In the genomic region with DNA sequence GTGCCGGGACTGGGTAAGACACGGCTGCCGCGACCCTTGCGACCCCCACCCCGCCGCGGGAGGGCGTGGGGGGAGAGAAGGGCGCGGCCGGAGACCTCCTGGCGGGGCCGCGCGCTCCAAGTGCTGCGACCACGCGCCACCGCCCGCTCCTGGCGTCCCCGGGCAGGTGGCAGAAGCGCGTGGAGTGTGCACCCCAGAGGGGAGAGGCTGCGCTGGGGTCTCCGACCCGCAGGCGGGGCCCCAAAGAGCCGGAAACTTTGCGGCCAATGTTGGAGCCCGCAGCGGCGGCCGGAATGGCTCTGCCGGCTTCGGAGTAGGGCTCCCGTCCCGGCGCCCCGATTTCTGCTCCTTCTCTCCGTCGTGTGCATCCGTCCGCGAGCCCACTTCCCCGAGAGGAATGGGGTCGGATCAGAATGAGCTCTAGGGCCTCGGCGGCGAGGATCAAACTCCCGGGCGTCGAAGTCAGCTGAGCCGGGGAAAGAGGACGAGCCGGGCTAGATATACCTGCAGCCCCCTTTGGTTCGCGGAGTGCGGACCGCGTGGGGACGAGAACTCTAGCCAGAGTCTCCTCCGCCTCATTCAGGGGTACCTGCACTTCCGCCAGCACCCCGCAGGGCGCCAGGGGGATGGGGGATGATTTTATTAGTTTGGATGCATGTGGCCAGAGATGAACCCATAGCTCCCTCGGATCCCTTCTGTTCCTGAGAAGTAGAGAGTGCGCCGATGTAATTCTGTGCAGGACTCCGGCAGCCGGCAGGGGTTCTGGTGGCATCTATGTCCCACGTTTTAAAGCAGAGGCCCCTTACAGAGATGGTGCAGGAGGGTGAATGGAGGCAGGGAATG, we compare ENCODE assay signal across 8 cellular contexts. TPM values are rescaled to one million over a fixed set of nuclear protein-coding genes. Genes with fewer than 3 reads are reported as not detected.
DNase-seq lines count a peak whose midpoint lies in the region; TF ChIP-seq lines count a peak whose summit lies in the region.

No MANE protein-coding gene starts in this region.

- H3K4me3 ChIP-seq in GM12875 (ENCODE audit: low read depth, low read length) (peak overlapping the region; percentile 16), OCI-LY7 (ENCODE audit: low read depth, low read length, poor library complexity, severe bottlenecking) (peak overlapping the region; percentile 38), neuron (ENCODE audit: low read length) (peak overlapping the region; percentile 16)

- H3K9me2 ChIP-seq in OCI-LY7 (ENCODE audit: insufficient read depth, low read length), result no peaks in the 10 kb centered on the region

- H3K4me1 ChIP-seq in OCI-LY7 (ENCODE audit: insufficient read depth, low read length, poor library complexity, severe bottlenecking), result peaks cover 20% of the 10 kb centered on the region
- H3K4me1 ChIP-seq in neuron (ENCODE audit: insufficient read depth, low read length), result peaks cover 5% of the 10 kb centered on the region

- no peak for DNase-seq in OCI-LY7 (ENCODE audit: low spot score)
- DNase-seq in ecto neural progenitor cell (ENCODE audit: low spot score), result peak; percentile 55
- DNase-seq in amniotic stem cell (lab: John Stamatoyannopoulos, UW), result no peak
- DNase-seq in epidermal melanocyte (ENCODE audit: insufficient read length, low spot score), result no peak
- DNase-seq in UCSD-AML1 (lab: John Stamatoyannopoulos, UW; ENCODE audit: unreplicated experiment), result no peak
- DNase-seq in GOT3 (lab: John Stamatoyannopoulos, UW), result no peak

- TF ChIP-seq CTCF in GM12875 (IDR thresholded peaks at IDR 0.05; ENCODE audit: borderline replicate concordance, insufficient read depth, low read depth, low read length), result no peak
- TF ChIP-seq CTCF in OCI-LY7 (conservative IDR thresholded peaks at IDR 0.05; ENCODE audit: low read length), result no peak

- CTCF ChIA-PET in OCI-LY7 (lab: Charles Lee; ENCODE audit: unreplicated experiment), result interaction anchor here (0.6 to 1.9 kb wide), 5 partner anchors 22 to 136 kb away, joined by 3 to 5 read pairs (median 3); no protein-coding TSS in a partner anchor

- BruUV-seq in OCI-LY7 (replicated peaks; lab: Mats Ljungman, UMichigan), result no TSS peak

- POLR2A ChIA-PET in OCI-LY7 (lab: Charles Lee), result interaction anchor here (0.6 to 1.0 kb wide), 2 partner anchors 127 to 129 kb away, joined by 3 to 5 read pairs; no protein-coding TSS in a partner anchor

- H3K9me3 ChIP-seq in OCI-LY7 (ENCODE audit: low read length) (no peaks in the 10 kb centered on the region), neuron (ENCODE audit: low read length) (no peaks in the 10 kb centered on the region)

- H2AFZ ChIP-seq in OCI-LY7 (ENCODE audit: low read length), result peak overlapping the region; percentile 58; the same call in 1 of the 2 replicates
- H2AFZ ChIP-seq in neuron (ENCODE audit: low read depth, low read length), result peak overlapping the region; percentile 90

- H3K36me3 ChIP-seq in OCI-LY7 (ENCODE audit: insufficient read depth, low read length) (no peaks in the 10 kb centered on the region), neuron (ENCODE audit: insufficient read depth, low read length) (no peaks in the 10 kb centered on the region)

- H3K27me3 ChIP-seq in neuron (ENCODE audit: insufficient read depth, low read length), result peaks cover 55% of the 10 kb centered on the region

- H3K27ac ChIP-seq in OCI-LY7 (ENCODE audit: low read depth, low read length, poor library complexity, severe bottlenecking), result no peak overlapping the region

- no peaks in the 10 kb centered on the region for H3K79me2 ChIP-seq in OCI-LY7 (ENCODE audit: insufficient read depth, low read depth, low read length)

- H4K20me1 ChIP-seq in OCI-LY7 (ENCODE audit: insufficient read depth, low read length), result no peaks in the 10 kb centered on the region

- intact Hi-C loops in OCI-LY7 (cut with micrococcal nuclease; ENCODE audit: unreplicated experiment), result loop anchor here (5.0 kb wide), 1 partner anchor 58 kb away; no protein-coding TSS in a partner anchor

- H3K4me2 ChIP-seq in OCI-LY7 (ENCODE audit: low read length), result peak overlapping the region; percentile 61

RNA-seq across cellular contexts. Expression of a gene that starts 0.8 kb away (rescaled TPM):
- not detected in 2 replicates for total RNA-seq in OCI-LY7 (2014; rRNA removed; shearing (Covaris generic))
- total RNA-seq in OCI-LY7 (2022), result not detected in 2 replicates
